Comparison of ENCODE assay signal across 1 cellular context in genomic region chr20:62645613-62646012, GRCh38.
TF ChIP-seq lines count a peak whose summit lies in the region.

No MANE protein-coding gene starts in this region.

TF ChIP-seq in HepG2, 621 proteins besides CTCF, POLR2A, EP300 and RAD21 (continued from another document):
- 0 out of 2 replicates have a peak, but pooled peaks have one; percentile 11 for TF ChIP-seq MXD1 (CRISPR knock-in tag; IDR thresholded peaks at IDR 0.05)
- TF ChIP-seq AGO2 (optimal IDR thresholded peaks at IDR 0.05; ENCODE audit: low read depth, low read length): peak; percentile 23
- no peak for TF ChIP-seq ZBTB7B (CRISPR knock-in tag; IDR thresholded peaks at IDR 0.05)
- no peak for TF ChIP-seq REST (IDR thresholded peaks at IDR 0.05; ENCODE audit: borderline replicate concordance in 1 of 2, low read depth in 1 of 2, low read length in 2 of 2)
